In genomic region chr11:127017482-127017881, GRCh38 we compare ENCODE assay signal across 1 cellular context.
TF ChIP-seq lines count a peak whose summit lies in the region.

No MANE protein-coding gene starts in this region.

TF ChIP-seq in SK-N-SH, 30 proteins besides CTCF, POLR2A, EP300 and RAD21:
- TF ChIP-seq ZBTB33 (IDR thresholded peaks at IDR 0.05; ENCODE audit: borderline replicate concordance, low read depth) (no peak), IRF3 (IDR thresholded peaks at IDR 0.05; ENCODE audit: low read depth, low read length) (no peak), SMC3 (IDR thresholded peaks at IDR 0.05; ENCODE audit: low read depth, low read length) (peak; percentile 23; the same call in 1 of the 2 replicates), PBX3 (IDR thresholded peaks at IDR 0.05) (0 out of 2 replicates have a peak, but pooled peaks have one; percentile 12), MAX (IDR thresholded peaks at IDR 0.05; ENCODE audit: low read depth) (peak; percentile 18; the same call in 1 of the 2 replicates), RFX5 (IDR thresholded peaks at IDR 0.05; ENCODE audit: low read length) (no peak), USF1 (IDR thresholded peaks at IDR 0.05; ENCODE audit: borderline replicate concordance, low read depth) (no peak), JUND (IDR thresholded peaks at IDR 0.05) (peak; percentile 60), FOSL2 (IDR thresholded peaks at IDR 0.05; ENCODE audit: borderline replicate concordance, low read depth) (peak; percentile 80)
